In genomic region chr6:3088853-3089445, GRCh38 we compare ENCODE assay signal across 16 cellular contexts. TPM values are rescaled to one million over a fixed set of nuclear protein-coding genes. Genes with fewer than 3 reads are reported as not detected.
DNase-seq lines count a peak whose midpoint lies in the region; ATAC-seq and TF ChIP-seq lines count a peak whose summit lies in the region.
"Had no signal": no experiment of that assay in that cellular context is flagged by ENCODE, and none has a peak within 500 bp of the region (broad histone marks: within the 10 kb centered on the region; RNA-seq: fewer than 3 reads in every experiment).

No MANE protein-coding gene starts in this region.

- no peaks in the 10 kb centered on the region for H3K27me3 ChIP-seq in esophagus (ENCODE audit: control insufficient read depth in 1 of 2, insufficient read depth in 2 of 2, low read length in 2 of 2)
- no peaks in the 10 kb centered on the region for H3K27me3 ChIP-seq in mucosa of rectum (ENCODE audit: control insufficient read depth in 2 of 2, insufficient read depth in 2 of 2, low read length in 2 of 2)
- H3K27me3 ChIP-seq in vagina, result no peaks in the 10 kb centered on the region
- no peaks in the 10 kb centered on the region for H3K27me3 ChIP-seq in CD4-positive, alpha-beta T cell (ENCODE audit: control insufficient read depth, insufficient read depth, low read length)
- no peaks in the 10 kb centered on the region for H3K27me3 ChIP-seq in prostate gland (replicated peaks; ENCODE audit: insufficient read depth)
- H3K27me3 ChIP-seq: BLaER1 had no signal

- TF ChIP-seq POLR2A in vagina (IDR thresholded peaks at IDR 0.05), result no peak
- TF ChIP-seq POLR2A in prostate gland (IDR thresholded peaks at IDR 0.05), result no peak

- no peak for TF ChIP-seq CTCF in vagina (IDR thresholded peaks at IDR 0.05)
- TF ChIP-seq CTCF in CD4-positive, alpha-beta T cell (IDR thresholded peaks at IDR 0.05), result no peak
- no peak for TF ChIP-seq CTCF in prostate gland (IDR thresholded peaks at IDR 0.05)

- 65 to 68% methylated on average over 4 of the region's 4 CpGs for WGBS in esophagus, 2 donors
- 49% methylated on average over 4 of the region's 4 CpGs for WGBS in prostate gland

- no peak for DNase-seq in Right ventricle myocardium superior
- DNase-seq in cardiac septum (ENCODE audit: low spot score), result no peak
- no peak for DNase-seq in vagina (ENCODE audit: extremely low spot score in 2 of 2)
- DNase-seq in NCI-H524 treated with DMSO at 0.1 percent for 48 hours (lab: John Stamatoyannopoulos, UW), result no peak
- no peak for DNase-seq in CD4-positive, alpha-beta T cell
- DNase-seq in prostate gland (ENCODE audit: low spot score), result no peak
- DNase-seq: activated CD4-positive, alpha-beta T cell treated with anti-CD3 and anti-CD28 coated beads for 4 hours; effector CD8-positive, alpha-beta T cell; EL; KG1; NCI-H2029 treated with DMSO at 0.1 percent for 48 hours; nephron progenitor cell; SW 1271 had no signal

- H3K4me1 Mint-ChIP-seq in CD4-positive, alpha-beta T cell (ENCODE audit: low read depth), result peaks cover 4% of the 10 kb centered on the region

- CTCF ChIA-PET in CD4-positive, alpha-beta T cell (lab: Charles Lee), result no interaction called here

- ATAC-seq in Right ventricle myocardium superior (ENCODE audit: poor library complexity), result peak; percentile 77
- no peak for ATAC-seq in CD4-positive, alpha-beta T cell (ENCODE audit: poor library complexity)

- POLR2A ChIA-PET in CD4-positive, alpha-beta T cell (lab: Charles Lee), result no interaction called here

- peaks cover 3% of the 10 kb centered on the region for H3K9me3 Mint-ChIP-seq in CD4-positive, alpha-beta T cell

- no peak overlapping the region for H3K9ac ChIP-seq in mucosa of rectum (ENCODE audit: low read depth in 1 of 2, low read length in 2 of 2)
- H3K9ac ChIP-seq: BLaER1 had no signal

- H3K36me3 ChIP-seq in esophagus (ENCODE audit: control insufficient read depth in 2 of 2, insufficient read depth in 2 of 2, low read length in 1 of 2) (peaks cover 12 to 17% of the 10 kb centered on the region in 2 donors), mucosa of rectum (ENCODE audit: control insufficient read depth in 2 of 2, insufficient read depth in 2 of 2, low read length in 2 of 2) (peaks cover 53 to 54% of the 10 kb centered on the region in 2 donors), vagina (peaks cover 0 to 45% of the 10 kb centered on the region in 2 donors), prostate gland (no peaks in the 10 kb centered on the region)

- H3K4me1 ChIP-seq in esophagus (ENCODE audit: control insufficient read depth in 2 of 2, insufficient read depth in 2 of 2, low read length in 1 of 2) (peaks cover 0 to 7% of the 10 kb centered on the region in 2 donors), mucosa of rectum (ENCODE audit: control insufficient read depth in 2 of 2, insufficient read depth in 2 of 2, low read length in 2 of 2) (peaks cover 4% of the 10 kb centered on the region in 2 donors), vagina (peaks cover 12% of the 10 kb centered on the region), prostate gland (replicated peaks) (no peaks in the 10 kb centered on the region)

- H3K4me3 Mint-ChIP-seq in CD4-positive, alpha-beta T cell, result no peak overlapping the region
- H3K4me3 Mint-ChIP-seq: nephron progenitor cell had no signal

- H3K27me3 Mint-ChIP-seq in CD4-positive, alpha-beta T cell, result no peaks in the 10 kb centered on the region

- H3K27ac Mint-ChIP-seq in CD4-positive, alpha-beta T cell, result no peak overlapping the region
- H3K27ac Mint-ChIP-seq: nephron progenitor cell had no signal

- H3K27ac ChIP-seq in esophagus (ENCODE audit: low read depth in 2 of 2, low read length in 1 of 2) (peak overlapping the region; percentile 17 to 22), mucosa of rectum (ENCODE audit: low read depth in 2 of 2, low read length in 2 of 2) (peak overlapping the region; percentile 28 to 46), vagina (peak overlapping the region; percentile 69), prostate gland (peak overlapping the region in 1 of 2 donors; percentile 6)
- no peak overlapping the region for H3K27ac ChIP-seq in CD4-positive, alpha-beta T cell (ENCODE audit: low read depth, low read length)
- H3K27ac ChIP-seq: BLaER1 had no signal

- H3K9me3 ChIP-seq in esophagus (ENCODE audit: control insufficient read depth in 2 of 2, insufficient read depth in 1 of 2, low read depth in 1 of 2, low read length in 1 of 2) (no peaks in the 10 kb centered on the region), mucosa of rectum (ENCODE audit: control insufficient read depth in 2 of 2, low read length in 2 of 2) (no peaks in the 10 kb centered on the region), vagina (no peaks in the 10 kb centered on the region), prostate gland (no peaks in the 10 kb centered on the region)
- no peaks in the 10 kb centered on the region for H3K9me3 ChIP-seq in CD4-positive, alpha-beta T cell (ENCODE audit: control insufficient read depth, low read length)
- H3K9me3 ChIP-seq: BLaER1 had no signal

- intact Hi-C loops in Right ventricle myocardium superior (cut with DNase I), result no loop called here
- intact Hi-C loops in cardiac septum (cut with DNase I), result no loop called here
- intact Hi-C loops in vagina (cut with DNase I), result no loop called here
- intact Hi-C loops in CD4-positive, alpha-beta T cell (cut with DNase I, micrococcal nuclease), result no loop called here
- intact Hi-C loops in prostate gland (cut with DNase I), result no loop called here

- peaks cover 63% of the 10 kb centered on the region for H3K36me3 Mint-ChIP-seq in CD4-positive, alpha-beta T cell (ENCODE audit: low read depth)

- H3K4me3 ChIP-seq in esophagus (ENCODE audit: low read depth in 1 of 2, low read length in 2 of 2) (no peak overlapping the region), mucosa of rectum (ENCODE audit: low read length in 2 of 2) (no peak overlapping the region), vagina (no peak overlapping the region), prostate gland (no peak overlapping the region)
- H3K4me3 ChIP-seq: BLaER1 had no signal

RNA-seq across cellular contexts. Expression of gene RIPK1, which starts 20.7 kb away (rescaled TPM):
- 6.6 TPM for total RNA-seq in Right ventricle myocardium superior
- total RNA-seq in cardiac septum, result 8.2 TPM
- polyA plus RNA-seq in esophagus, result 10 to 100 TPM; 11.1 to 13.3 TPM
- total RNA-seq in vagina, result 27.0 TPM
- total RNA-seq in CD4-positive, alpha-beta T cell, result 10 to 100 TPM; 17.2 to 17.3 TPM
- 10 to 100 TPM; 21.3 to 23.0 TPM for total RNA-seq in prostate gland

RNA-seq across cellular contexts. Expression of gene BPHL, which starts 29.6 kb away (rescaled TPM):
- 22.2 TPM for total RNA-seq in Right ventricle myocardium superior
- total RNA-seq in cardiac septum, result 12.0 TPM
- polyA plus RNA-seq in esophagus, result 10 to 100 TPM; 12.5 to 13.2 TPM
- total RNA-seq in vagina, result 10.3 TPM
- 1 to 10 TPM; 5.2 to 5.7 TPM for total RNA-seq in CD4-positive, alpha-beta T cell
- 10 to 100 TPM; 16.5 to 17.7 TPM for total RNA-seq in prostate gland
